In the genomic region with DNA sequence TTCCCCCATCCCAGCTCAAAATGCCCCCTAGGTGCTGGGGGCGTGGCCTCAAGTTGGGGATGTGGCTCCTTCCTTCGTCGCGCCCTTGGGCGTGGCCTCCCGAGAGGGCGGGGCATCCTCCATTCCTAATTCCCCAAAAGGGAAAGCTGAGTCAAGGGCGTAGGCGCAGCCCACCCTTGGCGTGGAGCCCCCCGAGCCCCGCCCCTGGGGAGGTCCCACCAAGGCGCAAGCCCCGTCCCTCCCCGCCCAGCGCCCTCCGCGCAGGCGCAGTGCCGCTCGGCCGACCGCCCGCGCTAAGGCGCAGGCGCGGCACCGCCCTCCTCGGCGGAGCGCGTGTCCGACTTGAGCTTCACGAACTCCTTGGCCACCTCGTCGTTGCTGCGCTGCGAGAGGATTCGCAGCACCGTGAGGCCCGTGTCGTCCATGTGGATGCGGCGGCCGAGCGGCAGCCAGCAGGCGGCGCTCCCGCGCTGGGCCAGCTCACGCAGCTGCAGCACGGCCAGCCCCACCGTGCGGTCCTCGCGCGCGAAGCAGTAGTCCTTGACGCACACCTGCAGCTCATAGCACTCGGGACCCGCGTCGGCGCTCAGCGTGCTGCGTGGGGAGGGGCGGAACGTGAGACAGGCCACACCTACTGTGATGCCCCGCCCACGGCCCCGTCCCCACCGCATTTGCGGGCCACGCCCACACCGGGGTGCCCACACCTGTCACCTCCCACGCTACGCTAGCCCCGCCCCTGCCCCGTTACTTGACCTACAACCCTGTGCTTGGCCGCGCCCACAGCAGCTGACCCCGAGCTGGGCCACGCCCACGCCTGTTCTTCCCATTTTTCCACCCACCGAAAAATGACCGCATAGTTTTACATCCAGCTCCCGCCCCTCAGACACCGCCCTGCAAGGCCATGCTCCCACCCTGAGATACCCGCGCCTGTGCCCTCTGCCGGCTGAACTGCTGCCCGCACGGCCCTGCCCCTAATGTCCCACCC, we compare ENCODE assay signal across 1 cellular context.
TF ChIP-seq lines count a peak whose summit lies in the region.

No MANE protein-coding gene starts in this region.

TF ChIP-seq in WTC11, 78 proteins besides CTCF, POLR2A, EP300 and RAD21 (continued from another document and continues in another):
- TF ChIP-seq, protein P1, sequence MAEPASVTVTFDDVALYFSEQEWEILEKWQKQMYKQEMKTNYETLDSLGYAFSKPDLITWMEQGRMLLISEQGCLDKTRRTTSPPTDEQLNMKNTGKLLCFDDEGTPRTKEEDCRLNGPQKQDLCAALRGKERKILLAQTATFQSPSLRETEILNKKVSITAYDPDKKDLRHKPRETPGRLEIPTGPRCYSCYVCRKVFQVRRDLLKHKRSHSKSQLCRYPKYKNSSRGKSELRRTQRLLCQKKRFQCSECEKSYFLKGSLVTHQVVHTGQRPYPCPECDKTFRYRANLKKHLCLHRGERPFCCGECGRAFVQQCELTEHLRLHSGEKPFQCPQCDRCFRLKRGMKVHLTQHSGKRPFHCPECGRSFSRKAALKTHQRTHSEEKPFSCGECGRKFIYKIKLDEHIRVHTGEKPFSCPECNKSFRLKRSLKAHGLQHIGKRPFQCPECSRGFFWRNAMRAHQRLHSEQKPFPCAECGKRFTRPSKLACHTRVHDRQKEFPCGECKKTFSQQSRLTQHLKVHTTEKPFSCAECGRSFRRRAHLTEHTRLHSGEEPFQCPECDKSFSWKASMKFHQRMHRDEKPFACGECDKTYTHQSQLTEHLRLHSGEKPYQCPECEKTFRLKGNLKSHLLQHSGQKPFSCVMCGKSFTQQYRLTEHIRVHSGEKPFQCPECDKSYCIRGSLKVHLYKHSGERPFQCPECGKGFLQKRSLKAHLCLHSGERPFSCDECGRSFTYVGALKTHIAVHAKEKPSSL (CRISPR knock-in tag; conservative IDR thresholded peaks at IDR 0.05): no peak
- TF ChIP-seq, protein P2, sequence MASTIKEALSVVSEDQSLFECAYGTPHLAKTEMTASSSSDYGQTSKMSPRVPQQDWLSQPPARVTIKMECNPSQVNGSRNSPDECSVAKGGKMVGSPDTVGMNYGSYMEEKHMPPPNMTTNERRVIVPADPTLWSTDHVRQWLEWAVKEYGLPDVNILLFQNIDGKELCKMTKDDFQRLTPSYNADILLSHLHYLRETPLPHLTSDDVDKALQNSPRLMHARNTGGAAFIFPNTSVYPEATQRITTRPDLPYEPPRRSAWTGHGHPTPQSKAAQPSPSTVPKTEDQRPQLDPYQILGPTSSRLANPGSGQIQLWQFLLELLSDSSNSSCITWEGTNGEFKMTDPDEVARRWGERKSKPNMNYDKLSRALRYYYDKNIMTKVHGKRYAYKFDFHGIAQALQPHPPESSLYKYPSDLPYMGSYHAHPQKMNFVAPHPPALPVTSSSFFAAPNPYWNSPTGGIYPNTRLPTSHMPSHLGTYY (CRISPR knock-in tag; IDR thresholded peaks at IDR 0.05): 0 out of 2 replicates have a peak, but pooled peaks have one; percentile 49
- TF ChIP-seq NFE2L1 (CRISPR knock-in tag; IDR thresholded peaks at IDR 0.05) (peak; percentile 97), GABPB1 (CRISPR knock-in tag; IDR thresholded peaks at IDR 0.05) (peak; percentile 91), ZNF671 (CRISPR knock-in tag; IDR thresholded peaks at IDR 0.05) (no peak), SOX15 (CRISPR knock-in tag; IDR thresholded peaks at IDR 0.05) (no peak), RELA (CRISPR knock-in tag; IDR thresholded peaks at IDR 0.05; ENCODE audit: borderline replicate concordance) (peak; percentile 98), NR3C1 (CRISPR knock-in tag; conservative IDR thresholded peaks at IDR 0.05; ENCODE audit: low read depth) (no peak), ZNF263 (CRISPR knock-in tag; IDR thresholded peaks at IDR 0.05; ENCODE audit: low read depth) (0 out of 2 replicates have a peak, but pooled peaks have one; percentile 57), ZNF396 (CRISPR knock-in tag; IDR thresholded peaks at IDR 0.05; ENCODE audit: borderline replicate concordance) (no peak), ZNF232 (CRISPR knock-in tag; IDR thresholded peaks at IDR 0.05) (peak; percentile 98), EMX1 (CRISPR knock-in tag; IDR thresholded peaks at IDR 0.05) (no peak), NR2C2 (CRISPR knock-in tag; IDR thresholded peaks at IDR 0.05) (peak; percentile 63; the same call in 1 of the 2 replicates), TEAD1 (CRISPR knock-in tag; IDR thresholded peaks at IDR 0.05) (peak; percentile 98), ZNF423 (CRISPR knock-in tag; IDR thresholded peaks at IDR 0.05) (no peak), ZNF317 (CRISPR knock-in tag; IDR thresholded peaks at IDR 0.05; ENCODE audit: borderline replicate concordance, low read depth) (peak; percentile 73), CREB1 (CRISPR knock-in tag; IDR thresholded peaks at IDR 0.05) (peak; percentile 95), MXD4 (CRISPR knock-in tag; IDR thresholded peaks at IDR 0.05; ENCODE audit: borderline replicate concordance) (no peak), TP53 (CRISPR knock-in tag; IDR thresholded peaks at IDR 0.05) (peak; percentile 98), ESRRA (CRISPR knock-in tag; IDR thresholded peaks at IDR 0.05; ENCODE audit: borderline replicate concordance) (peak; percentile 80; the same call in 1 of the 2 replicates), JAZF1 (CRISPR knock-in tag; IDR thresholded peaks at IDR 0.05) (no peak), SMAD4 (CRISPR knock-in tag; IDR thresholded peaks at IDR 0.05) (0 out of 2 replicates have a peak, but pooled peaks have one; percentile 63), HMGA2 (CRISPR knock-in tag; IDR thresholded peaks at IDR 0.05) (no peak)
- TF ChIP-seq, protein P3, sequence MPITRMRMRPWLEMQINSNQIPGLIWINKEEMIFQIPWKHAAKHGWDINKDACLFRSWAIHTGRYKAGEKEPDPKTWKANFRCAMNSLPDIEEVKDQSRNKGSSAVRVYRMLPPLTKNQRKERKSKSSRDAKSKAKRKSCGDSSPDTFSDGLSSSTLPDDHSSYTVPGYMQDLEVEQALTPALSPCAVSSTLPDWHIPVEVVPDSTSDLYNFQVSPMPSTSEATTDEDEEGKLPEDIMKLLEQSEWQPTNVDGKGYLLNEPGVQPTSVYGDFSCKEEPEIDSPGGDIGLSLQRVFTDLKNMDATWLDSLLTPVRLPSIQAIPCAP (CRISPR knock-in tag; IDR thresholded peaks at IDR 0.05): peak; percentile 96
- TF ChIP-seq, protein P4, sequence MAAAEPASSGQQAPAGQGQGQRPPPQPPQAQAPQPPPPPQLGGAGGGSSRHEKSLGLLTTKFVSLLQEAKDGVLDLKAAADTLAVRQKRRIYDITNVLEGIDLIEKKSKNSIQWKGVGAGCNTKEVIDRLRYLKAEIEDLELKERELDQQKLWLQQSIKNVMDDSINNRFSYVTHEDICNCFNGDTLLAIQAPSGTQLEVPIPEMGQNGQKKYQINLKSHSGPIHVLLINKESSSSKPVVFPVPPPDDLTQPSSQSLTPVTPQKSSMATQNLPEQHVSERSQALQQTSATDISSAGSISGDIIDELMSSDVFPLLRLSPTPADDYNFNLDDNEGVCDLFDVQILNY (CRISPR knock-in tag; IDR thresholded peaks at IDR 0.05): peak; percentile 95
- TF ChIP-seq, protein P5, sequence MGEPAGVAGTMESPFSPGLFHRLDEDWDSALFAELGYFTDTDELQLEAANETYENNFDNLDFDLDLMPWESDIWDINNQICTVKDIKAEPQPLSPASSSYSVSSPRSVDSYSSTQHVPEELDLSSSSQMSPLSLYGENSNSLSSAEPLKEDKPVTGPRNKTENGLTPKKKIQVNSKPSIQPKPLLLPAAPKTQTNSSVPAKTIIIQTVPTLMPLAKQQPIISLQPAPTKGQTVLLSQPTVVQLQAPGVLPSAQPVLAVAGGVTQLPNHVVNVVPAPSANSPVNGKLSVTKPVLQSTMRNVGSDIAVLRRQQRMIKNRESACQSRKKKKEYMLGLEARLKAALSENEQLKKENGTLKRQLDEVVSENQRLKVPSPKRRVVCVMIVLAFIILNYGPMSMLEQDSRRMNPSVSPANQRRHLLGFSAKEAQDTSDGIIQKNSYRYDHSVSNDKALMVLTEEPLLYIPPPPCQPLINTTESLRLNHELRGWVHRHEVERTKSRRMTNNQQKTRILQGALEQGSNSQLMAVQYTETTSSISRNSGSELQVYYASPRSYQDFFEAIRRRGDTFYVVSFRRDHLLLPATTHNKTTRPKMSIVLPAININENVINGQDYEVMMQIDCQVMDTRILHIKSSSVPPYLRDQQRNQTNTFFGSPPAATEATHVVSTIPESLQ (CRISPR knock-in tag; IDR thresholded peaks at IDR 0.05): no peak
- TF ChIP-seq, protein P6, sequence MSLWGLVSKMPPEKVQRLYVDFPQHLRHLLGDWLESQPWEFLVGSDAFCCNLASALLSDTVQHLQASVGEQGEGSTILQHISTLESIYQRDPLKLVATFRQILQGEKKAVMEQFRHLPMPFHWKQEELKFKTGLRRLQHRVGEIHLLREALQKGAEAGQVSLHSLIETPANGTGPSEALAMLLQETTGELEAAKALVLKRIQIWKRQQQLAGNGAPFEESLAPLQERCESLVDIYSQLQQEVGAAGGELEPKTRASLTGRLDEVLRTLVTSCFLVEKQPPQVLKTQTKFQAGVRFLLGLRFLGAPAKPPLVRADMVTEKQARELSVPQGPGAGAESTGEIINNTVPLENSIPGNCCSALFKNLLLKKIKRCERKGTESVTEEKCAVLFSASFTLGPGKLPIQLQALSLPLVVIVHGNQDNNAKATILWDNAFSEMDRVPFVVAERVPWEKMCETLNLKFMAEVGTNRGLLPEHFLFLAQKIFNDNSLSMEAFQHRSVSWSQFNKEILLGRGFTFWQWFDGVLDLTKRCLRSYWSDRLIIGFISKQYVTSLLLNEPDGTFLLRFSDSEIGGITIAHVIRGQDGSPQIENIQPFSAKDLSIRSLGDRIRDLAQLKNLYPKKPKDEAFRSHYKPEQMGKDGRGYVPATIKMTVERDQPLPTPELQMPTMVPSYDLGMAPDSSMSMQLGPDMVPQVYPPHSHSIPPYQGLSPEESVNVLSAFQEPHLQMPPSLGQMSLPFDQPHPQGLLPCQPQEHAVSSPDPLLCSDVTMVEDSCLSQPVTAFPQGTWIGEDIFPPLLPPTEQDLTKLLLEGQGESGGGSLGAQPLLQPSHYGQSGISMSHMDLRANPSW (CRISPR knock-in tag; conservative IDR thresholded peaks at IDR 0.05; ENCODE audit: low read depth): 0 out of 2 replicates have a peak, but pooled peaks have one; percentile 73
- TF ChIP-seq, protein P7, sequence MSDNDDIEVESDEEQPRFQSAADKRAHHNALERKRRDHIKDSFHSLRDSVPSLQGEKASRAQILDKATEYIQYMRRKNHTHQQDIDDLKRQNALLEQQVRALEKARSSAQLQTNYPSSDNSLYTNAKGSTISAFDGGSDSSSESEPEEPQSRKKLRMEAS (CRISPR knock-in tag; IDR thresholded peaks at IDR 0.05): peak; percentile 100
- TF ChIP-seq, protein P8, sequence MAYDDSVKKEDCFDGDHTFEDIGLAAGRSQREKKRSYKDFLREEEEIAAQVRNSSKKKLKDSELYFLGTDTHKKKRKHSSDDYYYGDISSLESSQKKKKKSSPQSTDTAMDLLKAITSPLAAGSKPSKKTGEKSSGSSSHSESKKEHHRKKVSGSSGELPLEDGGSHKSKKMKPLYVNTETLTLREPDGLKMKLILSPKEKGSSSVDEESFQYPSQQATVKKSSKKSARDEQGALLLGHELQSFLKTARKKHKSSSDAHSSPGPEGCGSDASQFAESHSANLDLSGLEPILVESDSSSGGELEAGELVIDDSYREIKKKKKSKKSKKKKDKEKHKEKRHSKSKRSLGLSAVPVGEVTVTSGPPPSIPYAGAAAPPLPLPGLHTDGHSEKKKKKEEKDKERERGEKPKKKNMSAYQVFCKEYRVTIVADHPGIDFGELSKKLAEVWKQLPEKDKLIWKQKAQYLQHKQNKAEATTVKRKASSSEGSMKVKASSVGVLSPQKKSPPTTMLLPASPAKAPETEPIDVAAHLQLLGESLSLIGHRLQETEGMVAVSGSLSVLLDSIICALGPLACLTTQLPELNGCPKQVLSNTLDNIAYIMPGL (CRISPR knock-in tag; IDR thresholded peaks at IDR 0.05): peak; percentile 82
- TF ChIP-seq, protein P9, sequence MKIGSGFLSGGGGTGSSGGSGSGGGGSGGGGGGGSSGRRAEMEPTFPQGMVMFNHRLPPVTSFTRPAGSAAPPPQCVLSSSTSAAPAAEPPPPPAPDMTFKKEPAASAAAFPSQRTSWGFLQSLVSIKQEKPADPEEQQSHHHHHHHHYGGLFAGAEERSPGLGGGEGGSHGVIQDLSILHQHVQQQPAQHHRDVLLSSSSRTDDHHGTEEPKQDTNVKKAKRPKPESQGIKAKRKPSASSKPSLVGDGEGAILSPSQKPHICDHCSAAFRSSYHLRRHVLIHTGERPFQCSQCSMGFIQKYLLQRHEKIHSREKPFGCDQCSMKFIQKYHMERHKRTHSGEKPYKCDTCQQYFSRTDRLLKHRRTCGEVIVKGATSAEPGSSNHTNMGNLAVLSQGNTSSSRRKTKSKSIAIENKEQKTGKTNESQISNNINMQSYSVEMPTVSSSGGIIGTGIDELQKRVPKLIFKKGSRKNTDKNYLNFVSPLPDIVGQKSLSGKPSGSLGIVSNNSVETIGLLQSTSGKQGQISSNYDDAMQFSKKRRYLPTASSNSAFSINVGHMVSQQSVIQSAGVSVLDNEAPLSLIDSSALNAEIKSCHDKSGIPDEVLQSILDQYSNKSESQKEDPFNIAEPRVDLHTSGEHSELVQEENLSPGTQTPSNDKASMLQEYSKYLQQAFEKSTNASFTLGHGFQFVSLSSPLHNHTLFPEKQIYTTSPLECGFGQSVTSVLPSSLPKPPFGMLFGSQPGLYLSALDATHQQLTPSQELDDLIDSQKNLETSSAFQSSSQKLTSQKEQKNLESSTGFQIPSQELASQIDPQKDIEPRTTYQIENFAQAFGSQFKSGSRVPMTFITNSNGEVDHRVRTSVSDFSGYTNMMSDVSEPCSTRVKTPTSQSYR (CRISPR knock-in tag; IDR thresholded peaks at IDR 0.05): peak; percentile 81
- TF ChIP-seq, protein P10, sequence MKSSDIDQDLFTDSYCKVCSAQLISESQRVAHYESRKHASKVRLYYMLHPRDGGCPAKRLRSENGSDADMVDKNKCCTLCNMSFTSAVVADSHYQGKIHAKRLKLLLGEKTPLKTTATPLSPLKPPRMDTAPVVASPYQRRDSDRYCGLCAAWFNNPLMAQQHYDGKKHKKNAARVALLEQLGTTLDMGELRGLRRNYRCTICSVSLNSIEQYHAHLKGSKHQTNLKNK (CRISPR knock-in tag; IDR thresholded peaks at IDR 0.05): no peak
- TF ChIP-seq, protein P11, sequence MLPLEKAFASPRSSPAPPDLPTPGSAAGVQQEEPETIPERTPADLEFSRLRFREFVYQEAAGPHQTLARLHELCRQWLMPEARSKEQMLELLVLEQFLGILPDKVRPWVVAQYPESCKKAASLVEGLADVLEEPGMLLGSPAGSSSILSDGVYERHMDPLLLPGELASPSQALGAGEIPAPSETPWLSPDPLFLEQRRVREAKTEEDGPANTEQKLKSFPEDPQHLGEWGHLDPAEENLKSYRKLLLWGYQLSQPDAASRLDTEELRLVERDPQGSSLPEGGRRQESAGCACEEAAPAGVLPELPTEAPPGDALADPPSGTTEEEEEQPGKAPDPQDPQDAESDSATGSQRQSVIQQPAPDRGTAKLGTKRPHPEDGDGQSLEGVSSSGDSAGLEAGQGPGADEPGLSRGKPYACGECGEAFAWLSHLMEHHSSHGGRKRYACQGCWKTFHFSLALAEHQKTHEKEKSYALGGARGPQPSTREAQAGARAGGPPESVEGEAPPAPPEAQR (CRISPR knock-in tag; IDR thresholded peaks at IDR 0.05): no peak
- TF ChIP-seq, protein P12, sequence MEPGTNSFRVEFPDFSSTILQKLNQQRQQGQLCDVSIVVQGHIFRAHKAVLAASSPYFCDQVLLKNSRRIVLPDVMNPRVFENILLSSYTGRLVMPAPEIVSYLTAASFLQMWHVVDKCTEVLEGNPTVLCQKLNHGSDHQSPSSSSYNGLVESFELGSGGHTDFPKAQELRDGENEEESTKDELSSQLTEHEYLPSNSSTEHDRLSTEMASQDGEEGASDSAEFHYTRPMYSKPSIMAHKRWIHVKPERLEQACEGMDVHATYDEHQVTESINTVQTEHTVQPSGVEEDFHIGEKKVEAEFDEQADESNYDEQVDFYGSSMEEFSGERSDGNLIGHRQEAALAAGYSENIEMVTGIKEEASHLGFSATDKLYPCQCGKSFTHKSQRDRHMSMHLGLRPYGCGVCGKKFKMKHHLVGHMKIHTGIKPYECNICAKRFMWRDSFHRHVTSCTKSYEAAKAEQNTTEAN (CRISPR knock-in tag; IDR thresholded peaks at IDR 0.05): peak; percentile 98
